Comparison of ENCODE assay signal across 9 cellular contexts in genomic region chr7:131066635-131067034, GRCh38.
A peak's percentile ranks its signal among the peaks of the same experiment; 100 is the strongest.
DNase-seq lines count a peak whose midpoint lies in the region; ATAC-seq and TF ChIP-seq lines count a peak whose summit lies in the region.
"Had no signal": no experiment of that assay in that cellular context is flagged by ENCODE, and none has a peak within 500 bp of the region (broad histone marks: within the 10 kb centered on the region; RNA-seq: fewer than 3 reads in every experiment).

No MANE protein-coding gene starts in this region.

- no peak for ATAC-seq in CD4-positive, alpha-beta T cell (ENCODE audit: poor library complexity)
- ATAC-seq in naive thymus-derived CD4-positive, alpha-beta T cell: peak; percentile 12
- ATAC-seq in GM18505 (IDR thresholded peaks at IDR 0.05; ENCODE audit: unreplicated experiment): no peak

- peaks cover 64% of the 10 kb centered on the region for H3K36me3 Mint-ChIP-seq in CD4-positive, alpha-beta T cell (ENCODE audit: low read depth)
- peaks cover 0 to 9% (median 4%) of the 10 kb centered on the region in 5 donors for H3K36me3 Mint-ChIP-seq in naive thymus-derived CD4-positive, alpha-beta T cell

- H3K4me1 Mint-ChIP-seq in CD4-positive, alpha-beta T cell (ENCODE audit: low read depth): peaks cover 79% of the 10 kb centered on the region
- peaks cover 33 to 90% (median 65%) of the 10 kb centered on the region in 7 donors for H3K4me1 Mint-ChIP-seq in naive thymus-derived CD4-positive, alpha-beta T cell

- no peak for TF ChIP-seq CTCF in CD4-positive, alpha-beta T cell (IDR thresholded peaks at IDR 0.05)
- TF ChIP-seq CTCF in LNCaP clone FGC (IDR thresholded peaks at IDR 0.05; ENCODE audit: control insufficient read depth, extremely low read depth, insufficient read depth) (no peak), thyroid gland (IDR thresholded peaks at IDR 0.05) (no peak)

- no peaks in the 10 kb centered on the region for H3K27me3 Mint-ChIP-seq in CD4-positive, alpha-beta T cell
- no peaks in the 10 kb centered on the region for H3K27me3 Mint-ChIP-seq in naive thymus-derived CD4-positive, alpha-beta T cell

- H3K27ac ChIP-seq in CD4-positive, alpha-beta T cell (ENCODE audit: low read depth, low read length): no peak overlapping the region
- peak overlapping the region; percentile 7 for H3K27ac ChIP-seq in cingulate gyrus (ENCODE audit: low read depth, low read length)
- no peak overlapping the region for H3K27ac ChIP-seq in naive thymus-derived CD4-positive, alpha-beta T cell (ENCODE audit: low read depth, low read length)
- H3K27ac ChIP-seq in thyroid gland: peak overlapping the region in 1 of 3 donors; percentile 9

- TF ChIP-seq POLR2A in thyroid gland (IDR thresholded peaks at IDR 0.05) (no peak), GM18505 (IDR thresholded peaks at IDR 0.05; ENCODE audit: borderline replicate concordance, extremely low read depth, insufficient read depth, insufficient read length) (no peak)

- peak overlapping the region; percentile 5 for H3K4me3 Mint-ChIP-seq in CD4-positive, alpha-beta T cell
- H3K4me3 Mint-ChIP-seq in naive thymus-derived CD4-positive, alpha-beta T cell: peak overlapping the region in 3 of 10 donors; percentile 2 to 78 (median 44)

- intact Hi-C loops in CD4-positive, alpha-beta T cell (cut with DNase I, micrococcal nuclease): no loop called here
- intact Hi-C loops in naive thymus-derived CD4-positive, alpha-beta T cell (cut with micrococcal nuclease): no loop called here
- intact Hi-C loops in thyroid gland (cut with DNase I) (no loop called here), cardiac septum (cut with DNase I) (loop anchor here (5.0 kb wide), 1 partner anchor 236 kb away; no protein-coding TSS in a partner anchor)

- no peaks in the 10 kb centered on the region for H3K27me3 ChIP-seq in CD4-positive, alpha-beta T cell (ENCODE audit: control insufficient read depth, insufficient read depth, low read length)
- no peaks in the 10 kb centered on the region for H3K27me3 ChIP-seq in naive thymus-derived CD4-positive, alpha-beta T cell (ENCODE audit: control insufficient read depth in 2 of 2, insufficient read depth in 2 of 2, low read length in 2 of 2)
- no peaks in the 10 kb centered on the region for H3K27me3 ChIP-seq in thyroid gland

- H3K9me3 ChIP-seq in CD4-positive, alpha-beta T cell (ENCODE audit: control insufficient read depth, low read length): no peaks in the 10 kb centered on the region
- no peaks in the 10 kb centered on the region for H3K9me3 ChIP-seq in naive thymus-derived CD4-positive, alpha-beta T cell (ENCODE audit: control insufficient read depth in 2 of 3, low read length in 3 of 3)
- no peaks in the 10 kb centered on the region for H3K9me3 ChIP-seq in thyroid gland

- peaks cover 0 to 6% (median 0%) of the 10 kb centered on the region in 3 experiments for H3K36me3 ChIP-seq in naive thymus-derived CD4-positive, alpha-beta T cell (ENCODE audit: control insufficient read depth in 2 of 3, insufficient read depth in 3 of 3, low read length in 3 of 3)
- H3K36me3 ChIP-seq in thyroid gland: no peaks in the 10 kb centered on the region

- CTCF ChIA-PET in CD4-positive, alpha-beta T cell (lab: Charles Lee): no interaction called here
- CTCF ChIA-PET in naive thymus-derived CD4-positive, alpha-beta T cell (lab: Charles Lee): interaction anchor here (0.9 kb wide), 1 partner anchor 9 kb away, joined by 3 read pairs; no protein-coding TSS in a partner anchor

- peak overlapping the region; percentile 68 for H3K27ac Mint-ChIP-seq in CD4-positive, alpha-beta T cell
- peak overlapping the region in 8 of 9 donors; percentile 13 to 87 (median 74) for H3K27ac Mint-ChIP-seq in naive thymus-derived CD4-positive, alpha-beta T cell

- peaks cover 28 to 37% of the 10 kb centered on the region in 2 donors for H3K4me1 ChIP-seq in naive thymus-derived CD4-positive, alpha-beta T cell (ENCODE audit: control insufficient read depth in 2 of 2, insufficient read depth in 2 of 2, low read length in 2 of 2)
- peaks cover 15 to 22% of the 10 kb centered on the region in 2 donors for H3K4me1 ChIP-seq in thyroid gland

- POLR2A ChIA-PET in CD4-positive, alpha-beta T cell (lab: Charles Lee): interaction anchor here (1.1 kb wide), 1 partner anchor 10 kb away, joined by 3 read pairs; no protein-coding TSS in a partner anchor
- POLR2A ChIA-PET in naive thymus-derived CD4-positive, alpha-beta T cell (lab: Charles Lee): interaction anchor here (0.8 to 1.7 kb wide), 3 partner anchors 11 to 165 kb away, joined by 3 to 6 read pairs (median 4); no protein-coding TSS in a partner anchor

- no peaks in the 10 kb centered on the region for H3K9me3 Mint-ChIP-seq in CD4-positive, alpha-beta T cell
- peaks cover 0 to 1% (median 0%) of the 10 kb centered on the region in 11 donors for H3K9me3 Mint-ChIP-seq in naive thymus-derived CD4-positive, alpha-beta T cell

- no peak for DNase-seq in CD4-positive, alpha-beta T cell
- DNase-seq in LNCaP clone FGC (ENCODE audit: low read depth) (peak; percentile 65), NCI-H2196 treated with DMSO at 0.1 percent for 48 hours (lab: John Stamatoyannopoulos, UW; ENCODE audit: unreplicated experiment) (no peak), thyroid gland (no peak), cardiac septum (ENCODE audit: low spot score) (no peak)
- no peak for DNase-seq in naive thymus-derived CD4-positive, alpha-beta T cell
- DNase-seq: stimulated activated CD4-positive, alpha-beta T cell treated with anti-CD3 and anti-CD28 coated beads, Interleukin-4, amount 100 ng/mL, for 1 hour had no signal

- H3K4me3 ChIP-seq in LNCaP clone FGC (ENCODE audit: low read depth, low read length) (no peak overlapping the region), thyroid gland (replicated peaks in 1 of 3) (no peak overlapping the region)
- no peak overlapping the region for H3K4me3 ChIP-seq in naive thymus-derived CD4-positive, alpha-beta T cell (ENCODE audit: low read length)
